In genomic region chr3:25381083-25381482, GRCh38 we compare ENCODE assay signal across 23 cellular contexts. TPM values are rescaled to one million over a fixed set of nuclear protein-coding genes. Genes with fewer than 3 reads are reported as not detected.
"Had no signal": no experiment of that assay in that cellular context is flagged by ENCODE, and none has a peak within 500 bp of the region (broad histone marks: within the 10 kb centered on the region; RNA-seq: fewer than 3 reads in every experiment).

No MANE protein-coding gene starts in this region.

- H3K27ac ChIP-seq: brain microvascular endothelial cell, coronary artery, left lung, parathyroid adenoma, tibial nerve, vagina had no signal

- H3K4me3 ChIP-seq: coronary artery, left lung, tibial nerve, vagina had no signal

- H2AFZ ChIP-seq: parathyroid adenoma had no signal

- H3K4me3 Mint-ChIP-seq: activated CD4-positive, alpha-beta T cell treated with anti-CD3 and anti-CD28 coated beads, Interleukin-2, amount 10 ng/mL, durations not matched to agents 24 days and 14 days; activated CD8-positive, alpha-beta T cell treated with anti-CD3 and anti-CD28 coated beads for 36 hours; activated naive CD8-positive, alpha-beta T cell treated with anti-CD3 and anti-CD28 coated beads, Interleukin-2, amount 10 ng/mL, durations not matched to agents 7 days and 5 days; activated T-helper 17 cell treated with anti-CD3 and anti-CD28 coated beads, Interleukin-2, amount 50 U/mL, for 72 hours; naive B cell had no signal

- H3K27ac Mint-ChIP-seq: activated CD4-positive, alpha-beta T cell treated with anti-CD3 and anti-CD28 coated beads, Interleukin-2, amount 10 ng/mL, durations not matched to agents 24 days and 14 days; activated CD8-positive, alpha-beta T cell treated with anti-CD3 and anti-CD28 coated beads for 36 hours; activated naive CD8-positive, alpha-beta T cell treated with anti-CD3 and anti-CD28 coated beads, Interleukin-2, amount 10 ng/mL, durations not matched to agents 7 days and 5 days; activated T-helper 17 cell treated with anti-CD3 and anti-CD28 coated beads, Interleukin-2, amount 50 U/mL, for 72 hours; naive B cell had no signal

- H3K9me3 ChIP-seq: left lung, tibial nerve, vagina had no signal

- H3K27me3 ChIP-seq: brain microvascular endothelial cell, left lung, tibial nerve, vagina had no signal

- H3K27me3 Mint-ChIP-seq: activated CD4-positive, alpha-beta T cell treated with anti-CD3 and anti-CD28 coated beads, Interleukin-2, amount 10 ng/mL, durations not matched to agents 24 days and 14 days; activated CD8-positive, alpha-beta T cell treated with anti-CD3 and anti-CD28 coated beads for 36 hours; activated naive CD8-positive, alpha-beta T cell treated with anti-CD3 and anti-CD28 coated beads, Interleukin-2, amount 10 ng/mL, durations not matched to agents 7 days and 5 days; activated T-helper 17 cell treated with anti-CD3 and anti-CD28 coated beads, Interleukin-2, amount 50 U/mL, for 72 hours had no signal

- H3K79me2 ChIP-seq: parathyroid adenoma had no signal

- H3K36me3 ChIP-seq: brain microvascular endothelial cell, left lung, tibial nerve, vagina had no signal

- H3K4me1 Mint-ChIP-seq: activated CD4-positive, alpha-beta T cell treated with anti-CD3 and anti-CD28 coated beads, Interleukin-2, amount 10 ng/mL, durations not matched to agents 24 days and 14 days; activated naive CD8-positive, alpha-beta T cell treated with anti-CD3 and anti-CD28 coated beads, Interleukin-2, amount 10 ng/mL, durations not matched to agents 7 days and 5 days; activated T-helper 17 cell treated with anti-CD3 and anti-CD28 coated beads, Interleukin-2, amount 50 U/mL, for 72 hours; naive B cell had no signal

- ATAC-seq: activated CD8-positive, alpha-beta T cell treated with anti-CD3 and anti-CD28 coated beads for 36 hours; activated T-helper 17 cell treated with anti-CD3 and anti-CD28 coated beads, Interleukin-2, amount 50 U/mL, for 72 hours; left lung; SK-N-SH treated with all-trans-retinoic acid at 6 μM for 48 hours had no signal

- DNase-seq: activated CD4-positive, alpha-beta T cell treated with anti-CD3 and anti-CD28 coated beads, Interleukin-2, amount 10 ng/mL, durations not matched to agents 24 days and 14 days; activated CD4-positive, CD25-positive, alpha-beta regulatory T cell; activated CD8-positive, alpha-beta T cell treated with anti-CD3 and anti-CD28 coated beads for 36 hours; activated naive CD4-positive, alpha-beta T cell; activated naive CD8-positive, alpha-beta T cell treated with anti-CD3 and anti-CD28 coated beads, Interleukin-2, amount 10 ng/mL, durations not matched to agents 7 days and 5 days; activated T-cell treated with anti-CD3 and anti-CD28 coated beads, Interleukin-2, amount 50 U/mL, for 1 hour; anterior cingulate cortex; brain microvascular endothelial cell; central memory CD4-positive, alpha-beta T cell; left lung; mammary epithelial cell; naive B cell; stimulated activated naive CD4-positive, alpha-beta T cell treated with Interleukin-2 at 50 U/mL for 16 hours; T-helper 1 cell; T-helper 9 cell had no signal

- H3K36me3 Mint-ChIP-seq: activated naive CD8-positive, alpha-beta T cell treated with anti-CD3 and anti-CD28 coated beads, Interleukin-2, amount 10 ng/mL, durations not matched to agents 7 days and 5 days; naive B cell had no signal

- H3K4me1 ChIP-seq: parathyroid adenoma had no signal

- H3K9ac ChIP-seq: parathyroid adenoma had no signal

- FAIRE-seq: keratinocyte had no signal

- H3K9me3 Mint-ChIP-seq: activated CD4-positive, alpha-beta T cell treated with anti-CD3 and anti-CD28 coated beads, Interleukin-2, amount 10 ng/mL, durations not matched to agents 24 days and 14 days; activated CD8-positive, alpha-beta T cell treated with anti-CD3 and anti-CD28 coated beads for 36 hours; activated T-helper 17 cell treated with anti-CD3 and anti-CD28 coated beads, Interleukin-2, amount 50 U/mL, for 72 hours had no signal

RNA-seq across cellular contexts. Expression of gene RARB, which starts 47.0 kb away (rescaled TPM):
- total RNA-seq: activated CD4-positive, alpha-beta T cell treated with anti-CD3 and anti-CD28 coated beads, Interleukin-2, amount 10 ng/mL, durations not matched to agents 24 days and 14 days; activated CD8-positive, alpha-beta T cell treated with anti-CD3 and anti-CD28 coated beads for 36 hours; activated naive CD8-positive, alpha-beta T cell treated with anti-CD3 and anti-CD28 coated beads, Interleukin-2, amount 10 ng/mL, durations not matched to agents 7 days and 5 days; activated T-helper 17 cell treated with anti-CD3 and anti-CD28 coated beads, Interleukin-2, amount 50 U/mL, for 72 hours; mononuclear cell had no signal
